ENCODE assay signal across 1 cellular context in genomic region chr5:148966348-148966747, GRCh38.
TF ChIP-seq lines count a peak whose summit lies in the region.

No MANE protein-coding gene starts in this region.

TF ChIP-seq in SK-N-SH, 30 proteins besides CTCF, POLR2A, EP300 and RAD21 (continued from another document):
- TF ChIP-seq, protein P1, sequence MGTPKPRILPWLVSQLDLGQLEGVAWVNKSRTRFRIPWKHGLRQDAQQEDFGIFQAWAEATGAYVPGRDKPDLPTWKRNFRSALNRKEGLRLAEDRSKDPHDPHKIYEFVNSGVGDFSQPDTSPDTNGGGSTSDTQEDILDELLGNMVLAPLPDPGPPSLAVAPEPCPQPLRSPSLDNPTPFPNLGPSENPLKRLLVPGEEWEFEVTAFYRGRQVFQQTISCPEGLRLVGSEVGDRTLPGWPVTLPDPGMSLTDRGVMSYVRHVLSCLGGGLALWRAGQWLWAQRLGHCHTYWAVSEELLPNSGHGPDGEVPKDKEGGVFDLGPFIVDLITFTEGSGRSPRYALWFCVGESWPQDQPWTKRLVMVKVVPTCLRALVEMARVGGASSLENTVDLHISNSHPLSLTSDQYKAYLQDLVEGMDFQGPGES (IDR thresholded peaks at IDR 0.05; ENCODE audit: low read depth, low read length) = no peak
- no peak for TF ChIP-seq CHD2 (IDR thresholded peaks at IDR 0.05; ENCODE audit: low read length, partially characterized antibody)
- no peak for TF ChIP-seq TEAD4 (IDR thresholded peaks at IDR 0.05; ENCODE audit: borderline replicate concordance, insufficient read depth)
- TF ChIP-seq SIN3A (IDR thresholded peaks at IDR 0.05; ENCODE audit: borderline replicate concordance, low read depth, low read length) = no peak
- no peak for TF ChIP-seq FOXM1 (IDR thresholded peaks at IDR 0.05; ENCODE audit: low read depth)
- TF ChIP-seq EZH2phosphoT487 (IDR thresholded peaks at IDR 0.05; ENCODE audit: borderline replicate concordance, low read depth) = no peak
- no peak for TF ChIP-seq FOSL2 (IDR thresholded peaks at IDR 0.05; ENCODE audit: borderline replicate concordance, low read depth)
- TF ChIP-seq GABPA (IDR thresholded peaks at IDR 0.05; ENCODE audit: low read depth) = no peak
- no peak for TF ChIP-seq ZBTB33 (IDR thresholded peaks at IDR 0.05; ENCODE audit: borderline replicate concordance, low read depth)
